10 cellular contexts compared by ENCODE assay signal in the genomic region with DNA sequence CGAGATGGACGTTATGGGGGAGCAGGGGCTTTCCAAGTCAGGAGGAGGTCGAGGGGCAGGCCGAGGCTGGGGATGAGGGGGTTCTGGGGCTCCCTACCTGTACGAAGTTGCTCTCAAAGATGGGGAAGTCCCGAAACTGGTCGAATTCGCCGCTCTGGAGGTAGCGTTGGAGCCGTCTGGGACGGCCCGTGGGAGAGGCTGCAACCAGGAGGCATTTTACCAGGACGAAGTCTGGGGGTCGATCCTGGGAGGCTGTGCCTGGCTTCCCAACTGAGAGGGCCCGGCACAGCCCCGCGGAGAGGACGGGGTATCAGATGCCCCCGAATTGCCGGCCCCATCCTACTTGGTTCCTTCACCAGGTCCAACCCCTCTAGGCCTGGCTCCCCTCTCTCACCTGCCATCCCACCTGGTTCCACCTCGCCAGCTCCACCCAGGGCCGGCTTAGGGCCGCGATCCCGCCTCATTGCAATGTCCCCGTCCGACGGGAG. TPM values are rescaled to one million over a fixed set of nuclear protein-coding genes. Genes with fewer than 3 reads are reported as not detected.
DNase-seq lines count a peak whose midpoint lies in the region; ATAC-seq and TF ChIP-seq lines count a peak whose summit lies in the region.
"Had no signal": no experiment of that assay in that cellular context is flagged by ENCODE, and none has a peak within 500 bp of the region (broad histone marks: within the 10 kb centered on the region; RNA-seq: fewer than 3 reads in every experiment).

No MANE protein-coding gene starts in this region.

- no peaks in the 10 kb centered on the region for H3K27me3 Mint-ChIP-seq in CD4-positive, alpha-beta T cell

- intact Hi-C loops in CD4-positive, alpha-beta T cell (cut with DNase I, micrococcal nuclease) = loop anchor here (1.0 to 5.0 kb wide), 3 partner anchors 36 to 108 kb away; partner anchors contain the start of genes JOSD2 (in 2 of the 2), MYBPC2 (in 1 of the 2) and NAPSA (in 1 of the 2)

- CTCF ChIA-PET in CD4-positive, alpha-beta T cell (lab: Charles Lee) = no interaction called here

- peak overlapping the region; percentile 95 for H3K27ac Mint-ChIP-seq in CD4-positive, alpha-beta T cell

- H2AFZ ChIP-seq in neural cell (ENCODE audit: low read depth, low read length) = peak overlapping the region; percentile 3

- no peak for DNase-seq in CD4-positive, alpha-beta T cell
- DNase-seq in cerebellum (ENCODE audit: low spot score) (peak; percentile 19), NCI-H2227 (lab: John Stamatoyannopoulos, UW; ENCODE audit: unreplicated experiment) (no peak), NCI-H2196 treated with DMSO at 0.1 percent for 48 hours (lab: John Stamatoyannopoulos, UW; ENCODE audit: unreplicated experiment) (no peak), COLO668 (lab: John Stamatoyannopoulos, UW; ENCODE audit: unreplicated experiment) (no peak)
- no peak for DNase-seq in activated CD8-positive, alpha-beta memory T cell treated with anti-CD3 and anti-CD28 coated beads, Interleukin-2, amount 50 U/mL, for 48 hours

- ATAC-seq in CD4-positive, alpha-beta T cell (ENCODE audit: poor library complexity) = no peak
- peak; percentile 16 for ATAC-seq in HG03066 (IDR thresholded peaks at IDR 0.05; ENCODE audit: low read depth, unreplicated experiment)

- H3K27ac ChIP-seq in CD4-positive, alpha-beta T cell (ENCODE audit: low read depth, low read length) = peak overlapping the region; percentile 73
- H3K27ac ChIP-seq in neural cell (ENCODE audit: low read length) = peak overlapping the region; percentile 98

- no peaks in the 10 kb centered on the region for H3K27me3 ChIP-seq in CD4-positive, alpha-beta T cell (ENCODE audit: control insufficient read depth, insufficient read depth, low read length)
- H3K27me3 ChIP-seq in neural cell (ENCODE audit: insufficient read depth, low read depth, low read length) = no peaks in the 10 kb centered on the region

- H3K9me3 Mint-ChIP-seq in CD4-positive, alpha-beta T cell = no peaks in the 10 kb centered on the region

- H3F3A ChIP-seq in neural cell (ENCODE audit: insufficient read depth, low read length, poor library complexity, severe bottlenecking) = peaks cover 3% of the 10 kb centered on the region

- H3K79me2 ChIP-seq in neural cell (replicated peaks; ENCODE audit: insufficient read depth, low read length) = peaks cover 21% of the 10 kb centered on the region

- H3K4me1 Mint-ChIP-seq in CD4-positive, alpha-beta T cell (ENCODE audit: low read depth) = peaks cover 22% of the 10 kb centered on the region

- no peak for TF ChIP-seq RAD21 in neural cell (conservative IDR thresholded peaks at IDR 0.05)

- TF ChIP-seq EP300 in neural cell (conservative IDR thresholded peaks at IDR 0.05; ENCODE audit: poor library complexity, severe bottlenecking) = no peak

- H3K4me2 ChIP-seq in neural cell (ENCODE audit: low read length) = no peak overlapping the region

- no peak for TF ChIP-seq CTCF in CD4-positive, alpha-beta T cell (IDR thresholded peaks at IDR 0.05)
- no peak for TF ChIP-seq CTCF in neural cell (IDR thresholded peaks at IDR 0.05; ENCODE audit: poor library complexity, severe bottlenecking)

- no peaks in the 10 kb centered on the region for H4K20me1 ChIP-seq in neural cell (ENCODE audit: insufficient read depth)

- H3K36me3 Mint-ChIP-seq in CD4-positive, alpha-beta T cell (ENCODE audit: low read depth) = peaks cover 38% of the 10 kb centered on the region

- peak overlapping the region; percentile 41 for H3K9ac ChIP-seq in neural cell (ENCODE audit: low read length)

- no peaks in the 10 kb centered on the region for H3K36me3 ChIP-seq in neural cell (ENCODE audit: insufficient read depth, low read length)

- H3K4me3 ChIP-seq in neural cell (ENCODE audit: low read length) = peak overlapping the region; percentile 91

- POLR2A ChIA-PET in CD4-positive, alpha-beta T cell (lab: Charles Lee) = interaction anchor here (0.9 to 1.3 kb wide), 2 partner anchors 36 to 118 kb away, joined by 3 to 4 read pairs; partner anchors contain the start of gene JOSD2

- H3K9me3 ChIP-seq in CD4-positive, alpha-beta T cell (ENCODE audit: control insufficient read depth, low read length) = no peaks in the 10 kb centered on the region
- no peaks in the 10 kb centered on the region for H3K9me3 ChIP-seq in neural cell (ENCODE audit: low read length)

- H3K4me3 Mint-ChIP-seq in CD4-positive, alpha-beta T cell = peak overlapping the region; percentile 95

- no peaks in the 10 kb centered on the region for H3K9me2 ChIP-seq in neural cell (ENCODE audit: insufficient read depth, low read length)

TF ChIP-seq in neural cell, 6 proteins besides CTCF, POLR2A, EP300 and RAD21:
- no peak for TF ChIP-seq TAF1 (IDR thresholded peaks at IDR 0.05; ENCODE audit: low read depth)
- no peak for TF ChIP-seq MXI1 (conservative IDR thresholded peaks at IDR 0.05; ENCODE audit: poor library complexity, severe bottlenecking)
- no peak for TF ChIP-seq EZH2 (IDR thresholded peaks at IDR 0.05; ENCODE audit: borderline replicate concordance, insufficient read depth, low read length, poor library complexity, severe bottlenecking)
- TF ChIP-seq POLR2AphosphoS5 (IDR thresholded peaks at IDR 0.05) = no peak
- no peak for TF ChIP-seq SMC3 (conservative IDR thresholded peaks at IDR 0.05; ENCODE audit: poor library complexity)

RNA-seq across cellular contexts. Expression of gene EMC10, which starts 0.5 kb away (rescaled TPM):
- total RNA-seq in CD4-positive, alpha-beta T cell = 10 to 100 TPM; 80.0 to 80.3 TPM
- total RNA-seq in cerebellum = 42.2 TPM
- polyA plus RNA-seq in neural cell = 233 and 270 TPM in 2 replicates
- 126 and 135 TPM in 2 replicates for polyA minus RNA-seq in neural cell

RNA-seq across cellular contexts. Expression of gene GARIN5A, which starts 0.9 kb away (rescaled TPM):
- total RNA-seq in CD4-positive, alpha-beta T cell = under 1 TPM in 1 of 2 experiments, not detected in 1; 0.50 TPM
- total RNA-seq in cerebellum = 2.4 TPM
- 3.3 and 6.5 TPM in 2 replicates for polyA plus RNA-seq in neural cell
- polyA minus RNA-seq in neural cell = 1.2 and 1.9 TPM in 2 replicates
- total RNA-seq: urinary bladder had no signal

RNA-seq across cellular contexts. Expression of gene JOSD2, which starts 35.2 kb away (rescaled TPM):
- total RNA-seq in CD4-positive, alpha-beta T cell = 10 to 100 TPM; 11.7 to 11.9 TPM
- 3.2 TPM for total RNA-seq in cerebellum
- polyA plus RNA-seq in neural cell = 6.6 and 10.7 TPM in 2 replicates
- polyA minus RNA-seq in neural cell = 2.8 and 2.9 TPM in 2 replicates

RNA-seq across cellular contexts. Expression of gene ASPDH, which starts 37.9 kb away (rescaled TPM):
- total RNA-seq in CD4-positive, alpha-beta T cell = not detected
- total RNA-seq in cerebellum = 2.1 TPM
- polyA plus RNA-seq in neural cell = 0.98 TPM in 1 of 2 replicates, not detected in the other
- not detected in 2 replicates for polyA minus RNA-seq in neural cell
- total RNA-seq: urinary bladder had no signal
- polyA plus RNA-seq: urinary bladder had no signal

RNA-seq across cellular contexts. Expression of gene MYBPC2, which starts 43.1 kb away (rescaled TPM):
- under 1 TPM in 1 of 2 experiments, not detected in 1; 0.08 TPM for total RNA-seq in CD4-positive, alpha-beta T cell
- total RNA-seq in cerebellum = 0.18 TPM
- polyA plus RNA-seq in neural cell = not detected in 2 replicates
- not detected in 2 replicates for polyA minus RNA-seq in neural cell
- total RNA-seq: left lobe of liver had no signal
